Comparison of ENCODE assay signal across 17 cellular contexts in genomic region chr16:84550096-84550495, GRCh38. TPM values are rescaled to one million over a fixed set of nuclear protein-coding genes. Genes with fewer than 3 reads are reported as not detected.
DNase-seq lines count a peak whose midpoint lies in the region; ATAC-seq, FAIRE-seq and TF ChIP-seq lines count a peak whose summit lies in the region.
"Had no signal": no experiment of that assay in that cellular context is flagged by ENCODE, and none has a peak within 500 bp of the region (broad histone marks: within the 10 kb centered on the region; RNA-seq: fewer than 3 reads in every experiment).

No MANE protein-coding gene starts in this region.

- peaks cover 4 to 20% of the 10 kb centered on the region in 2 donors for H3K36me3 Mint-ChIP-seq in CD4-positive, alpha-beta memory T cell
- H3K36me3 Mint-ChIP-seq in IgD-negative memory B cell, result peaks cover 4% of the 10 kb centered on the region
- H3K36me3 Mint-ChIP-seq in activated naive CD8-positive, alpha-beta T cell treated with anti-CD3 and anti-CD28 coated beads, Interleukin-2, amount 10 ng/mL, durations not matched to agents 7 days and 5 days, result peaks cover 58% of the 10 kb centered on the region
- H3K36me3 Mint-ChIP-seq in naive thymus-derived CD4-positive, alpha-beta T cell, result peaks cover 3 to 52% (median 5%) of the 10 kb centered on the region in 5 donors
- H3K36me3 Mint-ChIP-seq in stimulated activated naive B cell treated with anti-CD40 and anti-IgM and Interleukin-4, amounts not matched to agents 10 μg/mL and 1 μg/mL and 100 μg/mL, for 72 hours, result no peaks in the 10 kb centered on the region

- H3K9me3 Mint-ChIP-seq in CD4-positive, alpha-beta memory T cell, result no peaks in the 10 kb centered on the region
- no peaks in the 10 kb centered on the region for H3K9me3 Mint-ChIP-seq in IgD-negative memory B cell
- no peaks in the 10 kb centered on the region for H3K9me3 Mint-ChIP-seq in activated naive CD8-positive, alpha-beta T cell treated with anti-CD3 and anti-CD28 coated beads, Interleukin-2, amount 10 ng/mL, durations not matched to agents 7 days and 5 days
- H3K9me3 Mint-ChIP-seq in naive thymus-derived CD4-positive, alpha-beta T cell, result no peaks in the 10 kb centered on the region
- H3K9me3 Mint-ChIP-seq in stimulated activated naive B cell treated with anti-CD40 and anti-IgM and Interleukin-4, amounts not matched to agents 10 μg/mL and 1 μg/mL and 100 μg/mL, for 72 hours, result no peaks in the 10 kb centered on the region

- intact Hi-C loops in CD4-positive, alpha-beta memory T cell (cut with micrococcal nuclease), result no loop called here
- intact Hi-C loops in naive thymus-derived CD4-positive, alpha-beta T cell (cut with micrococcal nuclease), result no loop called here

- peaks cover 78% of the 10 kb centered on the region for H3K4me1 ChIP-seq in CD4-positive, alpha-beta memory T cell (ENCODE audit: insufficient read depth, low read length)
- peaks cover 42 to 54% of the 10 kb centered on the region in 2 donors for H3K4me1 ChIP-seq in naive thymus-derived CD4-positive, alpha-beta T cell (ENCODE audit: control insufficient read depth in 2 of 2, insufficient read depth in 2 of 2, low read length in 2 of 2)

- H3K36me3 ChIP-seq in CD4-positive, alpha-beta memory T cell (ENCODE audit: insufficient read depth, low read length), result no peaks in the 10 kb centered on the region
- H3K36me3 ChIP-seq in naive thymus-derived CD4-positive, alpha-beta T cell (ENCODE audit: control insufficient read depth in 2 of 3, insufficient read depth in 3 of 3, low read length in 3 of 3), result no peaks in the 10 kb centered on the region
- H3K36me3 ChIP-seq: BE2C had no signal

- CTCF ChIA-PET in CD4-positive, alpha-beta memory T cell (lab: Charles Lee; ENCODE audit: partially characterized antibody), result interaction anchor here (0.8 to 2.1 kb wide), 5 partner anchors 9 to 44 kb away, joined by 4 to 12 read pairs (median 4); no protein-coding TSS in a partner anchor
- CTCF ChIA-PET in naive thymus-derived CD4-positive, alpha-beta T cell (lab: Charles Lee), result interaction anchor here (1.3 to 1.7 kb wide), 2 partner anchors 33 to 37 kb away, joined by 3 to 8 read pairs; no protein-coding TSS in a partner anchor

- peak overlapping the region in 1 of 2 donors; percentile 60 for H3K4me3 ChIP-seq in CD4-positive, alpha-beta memory T cell (ENCODE audit: low read length in 2 of 2)
- peak overlapping the region; percentile 65 for H3K4me3 ChIP-seq in naive thymus-derived CD4-positive, alpha-beta T cell (ENCODE audit: low read length)

- H3K27me3 Mint-ChIP-seq in CD4-positive, alpha-beta memory T cell, result no peaks in the 10 kb centered on the region
- peaks cover 3% of the 10 kb centered on the region for H3K27me3 Mint-ChIP-seq in IgD-negative memory B cell
- no peaks in the 10 kb centered on the region for H3K27me3 Mint-ChIP-seq in activated naive CD8-positive, alpha-beta T cell treated with anti-CD3 and anti-CD28 coated beads, Interleukin-2, amount 10 ng/mL, durations not matched to agents 7 days and 5 days
- H3K27me3 Mint-ChIP-seq in naive thymus-derived CD4-positive, alpha-beta T cell, result no peaks in the 10 kb centered on the region
- H3K27me3 Mint-ChIP-seq in stimulated activated naive B cell treated with anti-CD40 and anti-IgM and Interleukin-4, amounts not matched to agents 10 μg/mL and 1 μg/mL and 100 μg/mL, for 72 hours, result peaks cover 2 to 9% of the 10 kb centered on the region in 2 donors

- peaks cover 50 to 78% (median 65%) of the 10 kb centered on the region in 4 donors for H3K4me1 Mint-ChIP-seq in CD4-positive, alpha-beta memory T cell
- peaks cover 7 to 15% (median 13%) of the 10 kb centered on the region in 3 donors for H3K4me1 Mint-ChIP-seq in IgD-negative memory B cell
- peaks cover 50% of the 10 kb centered on the region for H3K4me1 Mint-ChIP-seq in activated naive CD8-positive, alpha-beta T cell treated with anti-CD3 and anti-CD28 coated beads, Interleukin-2, amount 10 ng/mL, durations not matched to agents 7 days and 5 days
- H3K4me1 Mint-ChIP-seq in naive thymus-derived CD4-positive, alpha-beta T cell, result peaks cover 33 to 70% (median 67%) of the 10 kb centered on the region in 7 donors
- peaks cover 16 to 17% of the 10 kb centered on the region in 2 donors for H3K4me1 Mint-ChIP-seq in stimulated activated naive B cell treated with anti-CD40 and anti-IgM and Interleukin-4, amounts not matched to agents 10 μg/mL and 1 μg/mL and 100 μg/mL, for 72 hours

- DNase-seq in CD4-positive, alpha-beta memory T cell, result no peak
- DNase-seq in activated naive CD8-positive, alpha-beta T cell treated with anti-CD3 and anti-CD28 coated beads, Interleukin-2, amount 10 ng/mL, durations not matched to agents 7 days and 5 days, result no peak
- DNase-seq in naive thymus-derived CD4-positive, alpha-beta T cell, result no peak
- DNase-seq in COLO829 (ENCODE audit: low spot score) (no peak), H54 (ENCODE audit: insufficient read length, low spot score) (no peak), NCI-H526 (lab: John Stamatoyannopoulos, UW) (no peak)
- DNase-seq in stimulated activated naive B cell treated with anti-CD40 and anti-IgM and Interleukin-4, amounts not matched to agents 10 μg/mL and 1 μg/mL and 100 μg/mL, for 72 hours, result no peak
- DNase-seq: activated gamma-delta T cell treated with Interleukin-2 at 50 U/mL for 16 hours, BE2C, DND-41, foreskin melanocyte, mesendoderm, NCI-H1092, occipital lobe had no signal

- H3K27me3 ChIP-seq in CD4-positive, alpha-beta memory T cell (ENCODE audit: insufficient read depth, low read length), result no peaks in the 10 kb centered on the region
- no peaks in the 10 kb centered on the region for H3K27me3 ChIP-seq in naive thymus-derived CD4-positive, alpha-beta T cell (ENCODE audit: control insufficient read depth in 2 of 2, insufficient read depth in 2 of 2, low read length in 2 of 2)
- H3K27me3 ChIP-seq: BE2C had no signal

- POLR2A ChIA-PET in CD4-positive, alpha-beta memory T cell (lab: Charles Lee; ENCODE audit: partially characterized antibody), result interaction anchor here (1.4 to 10.4 kb wide), 11 partner anchors 9 to 67 kb away, joined by 4 to 245 read pairs (median 19); partner anchors contain the start of genes COTL1 and MEAK7
- POLR2A ChIA-PET in activated naive CD8-positive, alpha-beta T cell treated with anti-CD3 and anti-CD28 coated beads, Interleukin-2, amount 10 ng/mL, durations not matched to agents 7 days and 5 days (lab: Charles Lee), result interaction anchor here (1.3 to 9.7 kb wide), 5 partner anchors 10 to 67 kb away, joined by 5 to 81 read pairs (median 32); partner anchors contain the start of gene COTL1
- POLR2A ChIA-PET in naive thymus-derived CD4-positive, alpha-beta T cell (lab: Charles Lee), result interaction anchor here (1.0 to 2.7 kb wide), 4 partner anchors 10 to 58 kb away, joined by 4 to 20 read pairs (median 6); no protein-coding TSS in a partner anchor

- no peak for FAIRE-seq in H54 (lab: Jason Lieb, UNC)
- FAIRE-seq: HTR-8/SVneo had no signal

- peak overlapping the region; percentile 81 for H3K27ac ChIP-seq in CD4-positive, alpha-beta memory T cell (ENCODE audit: low read depth, low read length)
- peak overlapping the region; percentile 75 for H3K27ac ChIP-seq in naive thymus-derived CD4-positive, alpha-beta T cell (ENCODE audit: low read depth, low read length)

- H3K27ac Mint-ChIP-seq in CD4-positive, alpha-beta memory T cell, result peak overlapping the region; percentile 91 to 99 (median 97)
- H3K27ac Mint-ChIP-seq in IgD-negative memory B cell, result peak overlapping the region in 2 of 3 donors; percentile 39 to 71
- H3K27ac Mint-ChIP-seq in activated naive CD8-positive, alpha-beta T cell treated with anti-CD3 and anti-CD28 coated beads, Interleukin-2, amount 10 ng/mL, durations not matched to agents 7 days and 5 days, result peak overlapping the region; percentile 92
- H3K27ac Mint-ChIP-seq in naive thymus-derived CD4-positive, alpha-beta T cell, result peak overlapping the region; percentile 90 to 100 (median 95)
- no peak overlapping the region for H3K27ac Mint-ChIP-seq in stimulated activated naive B cell treated with anti-CD40 and anti-IgM and Interleukin-4, amounts not matched to agents 10 μg/mL and 1 μg/mL and 100 μg/mL, for 72 hours

- TF ChIP-seq POLR2A in H54 (IDR thresholded peaks at IDR 0.05; ENCODE audit: low read depth, low read length), result no peak

- no peaks in the 10 kb centered on the region for H3K9me3 ChIP-seq in CD4-positive, alpha-beta memory T cell (ENCODE audit: control insufficient read depth in 1 of 2, low read length in 2 of 2)
- no peaks in the 10 kb centered on the region for H3K9me3 ChIP-seq in naive thymus-derived CD4-positive, alpha-beta T cell (ENCODE audit: control insufficient read depth in 2 of 3, low read length in 3 of 3)
- H3K9me3 ChIP-seq: BE2C had no signal

- no peak for ATAC-seq in activated naive CD8-positive, alpha-beta T cell treated with anti-CD3 and anti-CD28 coated beads, Interleukin-2, amount 10 ng/mL, durations not matched to agents 7 days and 5 days (ENCODE audit: low read depth)
- no peak for ATAC-seq in naive thymus-derived CD4-positive, alpha-beta T cell
- no peak for ATAC-seq in stimulated activated naive B cell treated with anti-CD40 and anti-IgM and Interleukin-4, amounts not matched to agents 10 μg/mL and 1 μg/mL and 100 μg/mL, for 72 hours (replicated peaks)
- ATAC-seq: Right ventricle myocardium inferior had no signal

- H3K4me3 Mint-ChIP-seq in CD4-positive, alpha-beta memory T cell, result peak overlapping the region; percentile 79 to 94 (median 87)
- no peak overlapping the region for H3K4me3 Mint-ChIP-seq in IgD-negative memory B cell
- peak overlapping the region; percentile 87 for H3K4me3 Mint-ChIP-seq in activated naive CD8-positive, alpha-beta T cell treated with anti-CD3 and anti-CD28 coated beads, Interleukin-2, amount 10 ng/mL, durations not matched to agents 7 days and 5 days
- H3K4me3 Mint-ChIP-seq in naive thymus-derived CD4-positive, alpha-beta T cell, result peak overlapping the region; percentile 56 to 95 (median 90)
- H3K4me3 Mint-ChIP-seq in stimulated activated naive B cell treated with anti-CD40 and anti-IgM and Interleukin-4, amounts not matched to agents 10 μg/mL and 1 μg/mL and 100 μg/mL, for 72 hours, result no peak overlapping the region

RNA-seq across cellular contexts. Expression of gene MEAK7, which starts 45.6 kb away (rescaled TPM):
- 10 to 100 TPM; 13.6 to 16.8 TPM for total RNA-seq in CD4-positive, alpha-beta memory T cell
- polyA plus RNA-seq in CD4-positive, alpha-beta memory T cell, result 1 to 10 TPM; 3.3 to 8.6 TPM
- polyA plus RNA-seq in IgD-negative memory B cell, result 8.2 TPM
- 10 to 100 TPM; 95.7 to 98.3 TPM for total RNA-seq in activated naive CD8-positive, alpha-beta T cell treated with anti-CD3 and anti-CD28 coated beads, Interleukin-2, amount 10 ng/mL, durations not matched to agents 7 days and 5 days
- 10 to 100 TPM in 2 of 5 experiments, 1 to 10 TPM in 3; 6.3 to 56.1 (median 9.3) TPM for total RNA-seq in naive thymus-derived CD4-positive, alpha-beta T cell
- polyA plus RNA-seq in naive thymus-derived CD4-positive, alpha-beta T cell, result 1 to 10 TPM; 4.0 to 9.3 TPM

Comparison
In these comparisons a context has a peak if more than half of its experiments do, and no peak if none do; other contexts are left out.
1. H3K4me3 Mint-ChIP-seq: peak in CD4-positive, alpha-beta memory T cell (8 of 8), activated naive CD8-positive, alpha-beta T cell treated with anti-CD3 and anti-CD28 coated beads, Interleukin-2, amount 10 ng/mL, durations not matched to agents 7 days and 5 days (single experiment) and naive thymus-derived CD4-positive, alpha-beta T cell (10 of 10); none in IgD-negative memory B cell (0 of 4) and stimulated activated naive B cell treated with anti-CD40 and anti-IgM and Interleukin-4, amounts not matched to agents 10 μg/mL and 1 μg/mL and 100 μg/mL, for 72 hours (0 of 2).